Comparison of ENCODE assay signal across 18 cellular contexts in genomic region chr11:35826949-35827348, GRCh38.
DNase-seq lines count a peak whose midpoint lies in the region; ATAC-seq, FAIRE-seq and TF ChIP-seq lines count a peak whose summit lies in the region.
"Had no signal": no experiment of that assay in that cellular context is flagged by ENCODE, and none has a peak within 500 bp of the region (broad histone marks: within the 10 kb centered on the region; RNA-seq: fewer than 3 reads in every experiment).

No MANE protein-coding gene starts in this region.

- DNase-seq in left ventricle myocardium superior (peak; percentile 37), cardiac septum (ENCODE audit: low spot score) (no peak), body of pancreas (peak; percentile 74 to 85 (median 78)), mucosa of gallbladder (ENCODE audit: low spot score) (peak; percentile 22), retina (peak; percentile 44), GM12892 (ENCODE audit: insufficient read length) (no peak), NCI-H1092 (lab: John Stamatoyannopoulos, UW) (no peak)
- DNase-seq in activated naive CD4-positive, alpha-beta T cell treated with anti-CD3 and anti-CD28 coated beads for 36 hours, result no peak
- DNase-seq: 8988T; CD4-positive, alpha-beta memory T cell; DMS153; DMS79; GDM1; H9 had no signal

- H3K36me3 ChIP-seq in body of pancreas (replicated peaks in 1 of 2; ENCODE audit: insufficient read depth in 1 of 2, low read depth in 2 of 2), result no peaks in the 10 kb centered on the region
- H3K36me3 ChIP-seq: BLaER1 had no signal

- no peak for FAIRE-seq in GM12892 (lab: Jason Lieb, UNC)
- FAIRE-seq: H1, HTR-8/SVneo had no signal

- H3K4me3 Mint-ChIP-seq in activated naive CD4-positive, alpha-beta T cell treated with anti-CD3 and anti-CD28 coated beads for 36 hours, result no peak overlapping the region
- H3K4me3 Mint-ChIP-seq: CD14-positive monocyte; CD4-positive, alpha-beta memory T cell; H9 had no signal

- peak in 2 of 7 experiments; percentile 3 to 21 for TF ChIP-seq CTCF in body of pancreas (IDR thresholded peaks at IDR 0.05)

- WGBS in body of pancreas, 2 donors, result 25 to 33% methylated on average over 3 to 4 of the region's 4 CpGs

- TF ChIP-seq POLR2A in body of pancreas (IDR thresholded peaks at IDR 0.05) (no peak), GM12892 (IDR thresholded peaks at IDR 0.05; ENCODE audit: low read depth, low read length) (no peak)

- peaks cover 5% of the 10 kb centered on the region for H3K4me1 Mint-ChIP-seq in activated naive CD4-positive, alpha-beta T cell treated with anti-CD3 and anti-CD28 coated beads for 36 hours (ENCODE audit: low read depth)

- H3K9me3 ChIP-seq in body of pancreas, result no peaks in the 10 kb centered on the region
- H3K9me3 ChIP-seq: BLaER1 had no signal

- H3K27me3 Mint-ChIP-seq in activated naive CD4-positive, alpha-beta T cell treated with anti-CD3 and anti-CD28 coated beads for 36 hours (ENCODE audit: low read depth), result no peaks in the 10 kb centered on the region

- peak overlapping the region in 1 of 4 donors; percentile 14 for H3K27ac ChIP-seq in body of pancreas
- H3K27ac ChIP-seq: BLaER1 had no signal

- no peaks in the 10 kb centered on the region for H3K9me3 Mint-ChIP-seq in activated naive CD4-positive, alpha-beta T cell treated with anti-CD3 and anti-CD28 coated beads for 36 hours
- H3K9me3 Mint-ChIP-seq: H9 had no signal

- intact Hi-C loops in left ventricle myocardium superior (cut with micrococcal nuclease), result no loop called here
- intact Hi-C loops in cardiac septum (cut with DNase I), result no loop called here
- intact Hi-C loops in body of pancreas (cut with DNase I), result no loop called here
- intact Hi-C loops in activated naive CD4-positive, alpha-beta T cell treated with anti-CD3 and anti-CD28 coated beads for 36 hours (cut with micrococcal nuclease), result no loop called here

- no peak overlapping the region for H3K27ac Mint-ChIP-seq in activated naive CD4-positive, alpha-beta T cell treated with anti-CD3 and anti-CD28 coated beads for 36 hours
- H3K27ac Mint-ChIP-seq: CD4-positive, alpha-beta memory T cell had no signal

- peaks cover 26% of the 10 kb centered on the region for H3K4me1 ChIP-seq in body of pancreas

- no peaks in the 10 kb centered on the region for H3K36me3 Mint-ChIP-seq in activated naive CD4-positive, alpha-beta T cell treated with anti-CD3 and anti-CD28 coated beads for 36 hours (ENCODE audit: low read depth)
- H3K36me3 Mint-ChIP-seq: CD14-positive monocyte had no signal

- no peak overlapping the region for H3K4me3 ChIP-seq in body of pancreas
- H3K4me3 ChIP-seq: BLaER1 had no signal

- ATAC-seq in left ventricle myocardium superior, result peak; percentile 69
- peak; percentile 83 for ATAC-seq in body of pancreas

- CTCF ChIA-PET in activated naive CD4-positive, alpha-beta T cell treated with anti-CD3 and anti-CD28 coated beads for 36 hours (lab: Charles Lee), result no interaction called here

- no peaks in the 10 kb centered on the region for H3K27me3 ChIP-seq in body of pancreas
- H3K27me3 ChIP-seq: BLaER1 had no signal

Comparison
In these comparisons a context has a peak if more than half of its experiments do, and no peak if none do; other contexts are left out.
1. DNase-seq: peak in left ventricle myocardium superior (single experiment), body of pancreas (4 of 4), mucosa of gallbladder (single experiment) and retina (single experiment); none in cardiac septum (single experiment), GM12892 (single experiment), NCI-H1092 (single experiment) and activated naive CD4-positive, alpha-beta T cell treated with anti-CD3 and anti-CD28 coated beads for 36 hours (single experiment).